Comparison of ENCODE assay signal across 14 cellular contexts in the genomic region with DNA sequence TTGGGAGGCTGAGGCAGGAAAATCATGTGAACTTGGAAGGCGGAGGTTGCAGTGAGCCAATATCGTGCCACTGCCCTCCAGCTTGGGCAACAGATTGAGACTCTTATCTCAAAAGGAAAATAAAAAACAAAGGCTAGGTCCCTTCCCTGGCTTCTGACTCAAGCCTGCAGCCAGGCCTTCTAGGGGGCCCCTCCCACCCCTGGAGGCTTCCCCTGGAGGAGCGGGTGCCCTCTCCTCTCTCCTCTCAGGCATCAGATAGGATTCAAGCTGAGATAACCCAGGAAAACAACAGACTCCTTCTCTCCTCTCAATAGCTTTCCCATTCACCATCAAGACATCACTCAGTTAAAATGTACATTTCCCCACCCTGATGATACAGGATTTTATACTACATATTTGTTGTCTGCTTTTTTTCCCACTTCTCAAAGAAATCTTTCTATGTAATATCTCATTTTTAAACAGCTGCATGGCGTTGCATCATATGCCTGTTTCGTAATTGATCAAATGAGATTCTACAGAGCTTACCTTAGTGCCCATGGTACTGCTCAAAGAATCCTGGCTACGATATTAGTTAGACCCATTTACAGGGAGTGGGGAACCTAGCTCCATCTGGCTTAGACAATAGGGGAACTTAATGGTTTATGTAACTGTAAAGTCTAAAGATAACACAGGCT. TPM values are rescaled to one million over a fixed set of nuclear protein-coding genes. Genes with fewer than 3 reads are reported as not detected.
DNase-seq lines count a peak whose midpoint lies in the region; TF ChIP-seq lines count a peak whose summit lies in the region.
"Had no signal": no experiment of that assay in that cellular context is flagged by ENCODE, and none has a peak within 500 bp of the region (broad histone marks: within the 10 kb centered on the region; RNA-seq: fewer than 3 reads in every experiment).

No MANE protein-coding gene starts in this region.

- H3K4me1 ChIP-seq in CD8-positive, alpha-beta memory T cell (ENCODE audit: insufficient read depth, low read length), result no peaks in the 10 kb centered on the region
- no peaks in the 10 kb centered on the region for H3K4me1 ChIP-seq in stomach

- TF ChIP-seq CTCF in NB4 (IDR thresholded peaks at IDR 0.05; ENCODE audit: low read depth, low read length), result no peak
- TF ChIP-seq CTCF in fibroblast of pulmonary artery (IDR thresholded peaks at IDR 0.05; ENCODE audit: low read length, missing control alignments), result no peak
- TF ChIP-seq CTCF in neural crest cell (conservative IDR thresholded peaks at IDR 0.05), result no peak
- no peak for TF ChIP-seq CTCF in stomach (IDR thresholded peaks at IDR 0.05)

- H3K4me1 Mint-ChIP-seq in neural crest cell, result peaks cover 31% of the 10 kb centered on the region
- H3K4me1 Mint-ChIP-seq in CD8-positive, alpha-beta memory T cell, result no peaks in the 10 kb centered on the region

- no peaks in the 10 kb centered on the region for H3K36me3 ChIP-seq in CD8-positive, alpha-beta memory T cell (ENCODE audit: insufficient read depth, low read length)
- H3K36me3 ChIP-seq in stomach, result no peaks in the 10 kb centered on the region

- no peaks in the 10 kb centered on the region for H3K27me3 ChIP-seq in CD8-positive, alpha-beta memory T cell (ENCODE audit: insufficient read depth, low read length, poor library complexity, severe bottlenecking)
- peaks cover 0 to 19% (median 0%) of the 10 kb centered on the region in 3 donors for H3K27me3 ChIP-seq in stomach

- no peaks in the 10 kb centered on the region for H3K36me3 Mint-ChIP-seq in neural crest cell (ENCODE audit: low read depth)
- H3K36me3 Mint-ChIP-seq in CD8-positive, alpha-beta memory T cell, result peaks cover 0 to 5% (median 0%) of the 10 kb centered on the region in 3 donors
- H3K36me3 Mint-ChIP-seq: CD8-positive, alpha-beta T cell had no signal

- H3K27ac ChIP-seq in angular gyrus (ENCODE audit: low read depth, low read length), result peak overlapping the region; percentile 65
- H3K27ac ChIP-seq in CD8-positive, alpha-beta memory T cell (ENCODE audit: low read depth, low read length), result no peak overlapping the region
- H3K27ac ChIP-seq in stomach, result no peak overlapping the region

- TF ChIP-seq POLR2A in NB4 (IDR thresholded peaks at IDR 0.05; ENCODE audit: extremely low read depth, insufficient read length) (no peak), stomach (IDR thresholded peaks at IDR 0.05) (no peak)

- POLR2A ChIA-PET in CD8-positive, alpha-beta memory T cell (lab: Charles Lee), result no interaction called here

- intact Hi-C loops in stomach (cut with DNase I; ENCODE audit: low total_unique reads), result no loop called here

- no peak for TF ChIP-seq EP300 in stomach (IDR thresholded peaks at IDR 0.05)

- CTCF ChIA-PET in CD8-positive, alpha-beta memory T cell (lab: Charles Lee), result interaction anchor here (1.0 to 1.9 kb wide), 3 partner anchors 14 to 36 kb away, joined by 3 to 7 read pairs (median 3); no protein-coding TSS in a partner anchor

- H3K27ac Mint-ChIP-seq in neural crest cell (ENCODE audit: unreplicated experiment), result peak overlapping the region; percentile 36
- no peak overlapping the region for H3K27ac Mint-ChIP-seq in CD8-positive, alpha-beta memory T cell
- H3K27ac Mint-ChIP-seq: CD8-positive, alpha-beta T cell; HFFc6 had no signal

- H3K9me3 ChIP-seq in CD8-positive, alpha-beta memory T cell (ENCODE audit: low read length), result no peaks in the 10 kb centered on the region
- no peaks in the 10 kb centered on the region for H3K9me3 ChIP-seq in stomach

- H3K4me3 Mint-ChIP-seq in neural crest cell, result no peak overlapping the region
- H3K4me3 Mint-ChIP-seq in CD8-positive, alpha-beta memory T cell, result no peak overlapping the region
- H3K4me3 Mint-ChIP-seq: CD8-positive, alpha-beta T cell; HFFc6 had no signal

- DNase-seq in NB4 (ENCODE audit: low read depth) (peak; percentile 35), fibroblast of pulmonary artery (ENCODE audit: low read depth) (peak; percentile 29), neural crest cell (ENCODE audit: low read depth, low spot score) (no peak), T-helper 9 cell (no peak), stomach (no peak), ecto neural progenitor cell (ENCODE audit: low spot score) (no peak)
- no peak for DNase-seq in CD8-positive, alpha-beta memory T cell
- DNase-seq: CD8-positive, alpha-beta T cell; HFFc6; NCI-H1436 treated with DMSO at 0.1 percent for 48 hours had no signal

- 41 to 81% (median 53%) methylated on average over 6 of the region's 6 CpGs for WGBS in stomach, 5 donors

- no peaks in the 10 kb centered on the region for H3K9me3 Mint-ChIP-seq in neural crest cell
- no peaks in the 10 kb centered on the region for H3K9me3 Mint-ChIP-seq in CD8-positive, alpha-beta memory T cell
- H3K9me3 Mint-ChIP-seq: CD8-positive, alpha-beta T cell; HFFc6 had no signal

- no peak overlapping the region for H3K4me3 ChIP-seq in NB4 (ENCODE audit: low read depth, low read length)
- H3K4me3 ChIP-seq in fibroblast of pulmonary artery (replicated peaks; ENCODE audit: low read depth, low read length), result no peak overlapping the region
- H3K4me3 ChIP-seq in CD8-positive, alpha-beta memory T cell (ENCODE audit: low read length), result no peak overlapping the region
- H3K4me3 ChIP-seq in stomach, result no peak overlapping the region

- no peaks in the 10 kb centered on the region for H3K27me3 Mint-ChIP-seq in neural crest cell (ENCODE audit: low read depth)
- peaks cover 14 to 46% of the 10 kb centered on the region in 2 donors for H3K27me3 Mint-ChIP-seq in CD8-positive, alpha-beta memory T cell

RNA-seq across cellular contexts. Expression of a gene that starts 20.6 kb away (rescaled TPM):
- total RNA-seq in neural crest cell, result 3.0 and 3.3 TPM in 2 replicates
- under 1 TPM in 1 of 2 experiments, not detected in 1; 0.18 TPM for total RNA-seq in CD8-positive, alpha-beta memory T cell
- polyA plus RNA-seq in CD8-positive, alpha-beta memory T cell, result not detected
- 10 to 100 TPM in 1 of 5 donors, 1 to 10 TPM in 3, not detected in 1; 4.0 to 41.4 (median 7.2) TPM for total RNA-seq in stomach
- polyA plus RNA-seq in stomach, result 1 to 10 TPM; 3.3 to 7.6 (median 7.3) TPM
- total RNA-seq: CD8-positive, alpha-beta T cell; HFFc6 had no signal

RNA-seq across cellular contexts. Expression of a gene that starts 20.8 kb away (rescaled TPM):
- not detected in 2 replicates for total RNA-seq in neural crest cell
- total RNA-seq in CD8-positive, alpha-beta memory T cell, result under 1 TPM in 1 of 2 experiments, not detected in 1; 0.24 TPM
- not detected for polyA plus RNA-seq in CD8-positive, alpha-beta memory T cell
- total RNA-seq in stomach, result not detected
- not detected for polyA plus RNA-seq in stomach
- total RNA-seq: CD8-positive, alpha-beta T cell; Daoy; H4; HFFc6 had no signal
- polyA plus RNA-seq: BJ had no signal

RNA-seq across cellular contexts. Expression of a gene that starts 40.0 kb away (rescaled TPM):
- total RNA-seq in neural crest cell (128 and 146 TPM in 2 replicates), stomach (10 to 100 TPM; 34.6 to 96.4 (median 43.8) TPM)
- 100 to 1,000 TPM; 164 to 176 TPM for total RNA-seq in CD8-positive, alpha-beta memory T cell
- polyA plus RNA-seq in CD8-positive, alpha-beta memory T cell, result 60.6 TPM
- 10 to 100 TPM; 31.9 to 50.7 (median 47.4) TPM for polyA plus RNA-seq in stomach

Comparison
In these comparisons a context has a peak if more than half of its experiments do, and no peak if none do; other contexts are left out.
1. DNase-seq: peak in NB4 (single experiment) and fibroblast of pulmonary artery (single experiment); none in neural crest cell (single experiment), CD8-positive, alpha-beta memory T cell (0 of 5), T-helper 9 cell (single experiment), stomach (single experiment) and ecto neural progenitor cell (single experiment).